8 cellular contexts compared by ENCODE assay signal in the genomic region with DNA sequence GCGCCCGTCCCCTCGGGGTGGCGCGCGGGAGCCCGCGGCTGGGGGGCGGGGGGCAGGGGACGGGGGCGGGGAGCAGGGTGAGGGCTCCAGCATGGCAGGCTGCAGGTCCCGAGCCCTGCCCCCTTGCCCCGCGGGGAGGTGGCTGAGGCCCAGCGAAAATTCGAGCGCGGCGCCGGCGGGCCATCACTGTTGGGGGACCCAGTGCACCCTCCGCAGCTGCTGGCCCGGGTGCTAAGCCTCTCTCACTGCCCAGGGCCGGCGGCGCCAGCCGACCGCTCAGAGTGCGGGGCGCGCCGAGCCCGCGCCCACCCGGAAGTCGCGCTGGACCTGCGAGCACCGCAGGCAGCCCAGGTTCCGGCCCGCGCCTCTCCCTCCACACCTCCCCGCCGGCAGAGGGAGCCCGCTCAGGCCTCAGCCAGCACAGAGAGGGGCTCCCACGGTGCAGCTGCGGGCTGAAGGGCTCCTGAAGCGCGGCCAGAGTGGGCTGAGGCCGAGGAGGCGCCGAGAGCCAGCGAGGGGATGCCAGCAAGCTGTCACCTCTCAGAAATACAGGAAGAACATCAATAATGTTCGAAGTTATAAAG.
A peak's percentile ranks its signal among the peaks of the same experiment; 100 is the strongest.
DNase-seq lines count a peak whose midpoint lies in the region; TF ChIP-seq lines count a peak whose summit lies in the region.
"Not testable (repeated sequence)": the region's sequence is repeated elsewhere in the genome, so short reads cannot be mapped to it uniquely, and the experiment has no call there.

No MANE protein-coding gene starts in this region.

- peak overlapping the region; percentile 92 to 96 for H3K27ac ChIP-seq in breast epithelium
- H3K27ac ChIP-seq in parathyroid adenoma, result peak overlapping the region; percentile 78

- peak overlapping the region; percentile 35 for H3K4me2 ChIP-seq in parathyroid adenoma (ENCODE audit: low read length)

- TF ChIP-seq CTCF in breast epithelium (IDR thresholded peaks at IDR 0.05), result peak; percentile 17 to 67 (median 56)
- TF ChIP-seq CTCF in parathyroid adenoma (IDR thresholded peaks at IDR 0.05), result peak; percentile 74

- DNase-seq in DMS153 (lab: John Stamatoyannopoulos, UW), result peak; percentile 34
- peak; percentile 55 for DNase-seq in Jurkat, Clone E6-1 (ENCODE audit: low read depth, low spot score)
- peak; percentile 14 to 44 for DNase-seq in NOMO-1 (lab: John Stamatoyannopoulos, UW; ENCODE audit: unreplicated experiment in 2 of 2)
- DNase-seq in activated CD4-positive, alpha-beta T cell treated with anti-CD3 and anti-CD28 coated beads, Interleukin-2, amount 10 ng/mL, durations not matched to agents 24 days and 14 days, result peak; percentile 94
- peak; percentile 71 to 85 for DNase-seq in breast epithelium (ENCODE audit: low spot score in 2 of 2)
- peak in 45 of 51 donors; percentile 1 to 86 (median 51) for DNase-seq in hypothalamus (lab: John Stamatoyannopoulos, UW)
- peak; percentile 52 to 86 (median 74) for DNase-seq in stimulated activated naive CD4-positive, alpha-beta T cell (lab: John Stamatoyannopoulos, UW)

- not testable (repeated sequence) for H3K9me3 ChIP-seq in breast epithelium; parathyroid adenoma (ENCODE audit: control insufficient read depth, low read length)

- H3K4me1 ChIP-seq in breast epithelium, parathyroid adenoma: not testable (repeated sequence)

- peak overlapping the region; percentile 51 for H3K4me3 ChIP-seq in Jurkat, Clone E6-1 (ENCODE audit: low read length)
- H3K4me3 ChIP-seq in breast epithelium, result peak overlapping the region; percentile 51 to 85 (median 66)
- H3K4me3 ChIP-seq in parathyroid adenoma (ENCODE audit: low read depth, low read length), result peak overlapping the region; percentile 42

- H3K79me2 ChIP-seq in parathyroid adenoma, result not testable (repeated sequence)

- TF ChIP-seq POLR2A in breast epithelium (IDR thresholded peaks at IDR 0.05), result peak; percentile 22

- H3K27me3 Mint-ChIP-seq in activated CD4-positive, alpha-beta T cell treated with anti-CD3 and anti-CD28 coated beads, Interleukin-2, amount 10 ng/mL, durations not matched to agents 24 days and 14 days, result not testable (repeated sequence)

- not testable (repeated sequence) for H3K9me3 Mint-ChIP-seq in activated CD4-positive, alpha-beta T cell treated with anti-CD3 and anti-CD28 coated beads, Interleukin-2, amount 10 ng/mL, durations not matched to agents 24 days and 14 days

- H3K4me3 Mint-ChIP-seq in activated CD4-positive, alpha-beta T cell treated with anti-CD3 and anti-CD28 coated beads, Interleukin-2, amount 10 ng/mL, durations not matched to agents 24 days and 14 days, result peak overlapping the region; percentile 86

- intact Hi-C loops in activated CD4-positive, alpha-beta T cell treated with anti-CD3 and anti-CD28 coated beads, Interleukin-2, amount 10 ng/mL, durations not matched to agents 24 days and 14 days (cut with micrococcal nuclease); breast epithelium (cut with DNase I; ENCODE audit: low total_unique reads): not testable (repeated sequence)

- H3K36me3 Mint-ChIP-seq in activated CD4-positive, alpha-beta T cell treated with anti-CD3 and anti-CD28 coated beads, Interleukin-2, amount 10 ng/mL, durations not matched to agents 24 days and 14 days (ENCODE audit: low read depth), result not testable (repeated sequence)

- peak overlapping the region; percentile 88 for H3K27ac Mint-ChIP-seq in activated CD4-positive, alpha-beta T cell treated with anti-CD3 and anti-CD28 coated beads, Interleukin-2, amount 10 ng/mL, durations not matched to agents 24 days and 14 days

- H3K27me3 ChIP-seq in breast epithelium; parathyroid adenoma (ENCODE audit: control insufficient read depth, insufficient read depth, low read length): not testable (repeated sequence)

- not testable (repeated sequence) for H3K9ac ChIP-seq in parathyroid adenoma

- H2AFZ ChIP-seq in parathyroid adenoma, result peak overlapping the region; percentile 90

- H3K4me1 Mint-ChIP-seq in activated CD4-positive, alpha-beta T cell treated with anti-CD3 and anti-CD28 coated beads, Interleukin-2, amount 10 ng/mL, durations not matched to agents 24 days and 14 days, result not testable (repeated sequence)

- H3K36me3 ChIP-seq in breast epithelium; parathyroid adenoma (ENCODE audit: control insufficient read depth, insufficient read depth, low read length): not testable (repeated sequence)

Comparison
In these comparisons a context has a peak if more than half of its experiments do, and no peak if none do; other contexts are left out.
1. Peak in every context shown above with its lines: DNase-seq, H3K4me3 ChIP-seq and H3K27ac ChIP-seq.
2. DNase-seq: peak in every context shown above with its lines; median percentile 94 in activated CD4-positive, alpha-beta T cell treated with anti-CD3 and anti-CD28 coated beads, Interleukin-2, amount 10 ng/mL, durations not matched to agents 24 days and 14 days; 78 in breast epithelium; 74 in stimulated activated naive CD4-positive, alpha-beta T cell; 55 in Jurkat, Clone E6-1; 51 in hypothalamus; 34 in DMS153; 29 in NOMO-1.